Comparison of ENCODE assay signal across 23 cellular contexts in the genomic region with DNA sequence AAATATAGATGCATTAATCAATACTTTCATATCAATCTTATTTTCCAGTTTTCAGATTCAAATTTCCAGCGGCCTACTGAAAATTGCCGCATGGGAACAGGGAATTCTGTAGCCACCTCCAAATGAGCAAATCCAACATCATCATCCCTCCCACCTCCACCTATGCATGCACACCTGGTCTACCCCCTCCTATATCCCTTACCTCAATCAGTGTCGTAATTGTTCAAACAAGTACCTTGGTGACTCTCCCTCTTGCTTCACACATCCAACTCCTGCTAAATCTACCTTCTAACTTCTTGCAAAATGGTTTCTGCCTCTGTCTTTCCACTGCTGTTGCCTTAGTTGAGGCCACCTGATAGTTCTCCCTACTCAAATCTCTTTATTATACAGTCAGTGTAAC.
"Had no signal": no experiment of that assay in that cellular context is flagged by ENCODE, and none has a peak within 500 bp of the region (broad histone marks: within the 10 kb centered on the region; RNA-seq: fewer than 3 reads in every experiment).

No MANE protein-coding gene starts in this region.

- H3K9me3 ChIP-seq: left ventricle myocardium inferior, mucosa of descending colon, ovary, right atrium auricular region, suprapubic skin, thoracic aorta, tibial artery, upper lobe of right lung had no signal

- H3K27me3 ChIP-seq: ovary, right atrium auricular region, suprapubic skin, tibial artery, upper lobe of right lung had no signal

- FAIRE-seq: islet of Langerhans had no signal

- H3K27ac ChIP-seq: left ventricle myocardium inferior, ovary, right atrium auricular region, skin epidermis, suprapubic skin, thoracic aorta, tibial artery, upper lobe of right lung had no signal

- H3K4me3 ChIP-seq: left ventricle myocardium inferior, lung, mucosa of descending colon, ovary, right atrium auricular region, skin epidermis, suprapubic skin, thoracic aorta, tibial artery, upper lobe of right lung had no signal

- H3K4me1 ChIP-seq: left ventricle myocardium inferior, right atrium auricular region, tibial artery, upper lobe of right lung had no signal

- H3K36me3 ChIP-seq: left ventricle myocardium inferior, ovary, right atrium auricular region, suprapubic skin, thoracic aorta, tibial artery, upper lobe of right lung had no signal

- DNase-seq: hypothalamus; immature natural killer cell; left ventricle myocardium inferior; midbrain; mucosa of descending colon; naive thymus-derived CD4-positive, alpha-beta T cell; ovary; stimulated activated CD4-positive, alpha-beta T cell treated with anti-CD3 and anti-CD28 coated beads, Interleukin-12 subunit alpha, Interleukin-12 subunit beta, amount 100 ng/mL, for 4 hours; stimulated activated CD4-positive, alpha-beta T cell treated with anti-CD3 and anti-CD28 coated beads, Interleukin-15, amount 100 ng/mL, for 24 hours; stimulated activated CD4-positive, alpha-beta T cell treated with anti-CD3 and anti-CD28 coated beads, Interleukin-2, amount 100 ng/mL, for 24 hours; stimulated activated CD4-positive, alpha-beta T cell treated with anti-CD3 and anti-CD28 coated beads, Interleukin-4, amount 100 ng/mL, for 1 hour; stimulated activated naive CD4-positive, alpha-beta T cell; tibial artery; trophoblast cell; upper lobe of right lung had no signal

- ATAC-seq: mucosa of descending colon; naive thymus-derived CD4-positive, alpha-beta T cell; natural killer cell treated with Interleukin-12 subunit alpha and Interleukin-12 subunit beta and Interleukin-15 and Interleukin-18, amount 100 ng/mL, for 72 hours; sciatic nerve; upper lobe of right lung had no signal
